In genomic region chr7:130232209-130232608, GRCh38 we compare ENCODE assay signal across 37 cellular contexts. TPM values are rescaled to one million over a fixed set of nuclear protein-coding genes. Genes with fewer than 3 reads are reported as not detected.
"Had no signal": no experiment of that assay in that cellular context is flagged by ENCODE, and none has a peak within 500 bp of the region (broad histone marks: within the 10 kb centered on the region; RNA-seq: fewer than 3 reads in every experiment).

No MANE protein-coding gene starts in this region.

- H3K27me3 Mint-ChIP-seq: activated CD4-positive, alpha-beta T cell treated with anti-CD3 and anti-CD28 coated beads for 36 hours; activated naive CD4-positive, alpha-beta T cell treated with anti-CD3 and anti-CD28 coated beads, Interleukin-2, amount 50 U/mL, for 24 hours had no signal

- DNase-seq: activated CD4-positive, alpha-beta T cell treated with anti-CD3 and anti-CD28 coated beads for 36 hours; activated CD4-positive, alpha-beta T cell treated with anti-CD3 and anti-CD28 coated beads, Interleukin-2, amount 10 ng/mL, durations not matched to agents 7 days and 5 days; activated CD4-positive, alpha-beta T cell treated with anti-CD3 and anti-CD28 coated beads, Interleukin-2, amount 50 U/mL, for 48 hours; activated CD8-positive, alpha-beta T cell treated with anti-CD3 and anti-CD28 coated beads, Interleukin-2, amount 10 ng/mL, durations not matched to agents 7 days and 5 days; activated gamma-delta T cell; activated naive CD4-positive, alpha-beta T cell treated with Interleukin-2 at 50 U/mL for 16 hours; activated naive CD8-positive, alpha-beta T cell treated with anti-CD3 and anti-CD28 coated beads, Interleukin-2, amount 10 ng/mL, durations not matched to agents 7 days and 5 days; activated T-cell treated with anti-CD3 and anti-CD28 coated beads, Interleukin-2, amount 50 U/mL, for 24 hours; body of pancreas; Kasumi-1; KG1; MG63; NCI-H1048; NCI-H1436 treated with DMSO at 0.1 percent for 48 hours; NCI-H1694 treated with DMSO at 0.1 percent for 48 hours; NCI-H2029 treated with DMSO at 0.1 percent for 48 hours; NCI-H2107; NCI-H2171; NCI-H510A; NCI-H526; NCI-H748 treated with DMSO at 0.1 percent for 48 hours; NK-92 treated with Interleukin-12 subunit alpha and Interleukin-12 subunit beta, amount 100 ng/mL, for 24 hours; PC-3; Peyer's patch; RPMI8226; SHP77 treated with DMSO at 0.1 percent for 48 hours; SK-N-SH had no signal

- H3K9me3 Mint-ChIP-seq: activated CD4-positive, alpha-beta T cell treated with anti-CD3 and anti-CD28 coated beads, Interleukin-2, amount 10 ng/mL, durations not matched to agents 7 days and 5 days; activated naive CD4-positive, alpha-beta T cell treated with anti-CD3 and anti-CD28 coated beads, Interleukin-2, amount 50 U/mL, for 24 hours; activated naive CD8-positive, alpha-beta T cell treated with anti-CD3 and anti-CD28 coated beads, Interleukin-2, amount 10 ng/mL, durations not matched to agents 7 days and 5 days; activated T-cell treated with anti-CD3 and anti-CD28 coated beads, Interleukin-2, amount 50 U/mL, for 24 hours; activated T-helper 2 cell treated with anti-CD3 and anti-CD28 coated beads, Interferon-gamma antibody, Interleukin-2, Interleukin-4, amounts not matched to agents 10 μg/mL and 5 μg/mL and 100 μg/mL, durations not matched to agents 14 hours and 24 hours and 36 hours; T-helper 1 cell treated with Interleukin-12 subunit alpha and Interleukin-12 subunit beta and Interleukin-4 antibody, amounts not matched to agents 30 μg/mL and 1 μg/mL, for 36 hours; T-helper 2 cell treated with Interferon-gamma antibody and Interleukin-4, amounts not matched to agents 5 μg/mL and 100 μg/mL, for 36 hours had no signal

- H3K27ac Mint-ChIP-seq: activated CD4-positive, alpha-beta T cell treated with anti-CD3 and anti-CD28 coated beads for 36 hours; activated CD4-positive, alpha-beta T cell treated with anti-CD3 and anti-CD28 coated beads, Interleukin-2, amount 10 ng/mL, durations not matched to agents 7 days and 5 days; activated CD8-positive, alpha-beta T cell treated with anti-CD3 and anti-CD28 coated beads, Interleukin-2, amount 10 ng/mL, durations not matched to agents 7 days and 5 days; activated naive CD4-positive, alpha-beta T cell treated with anti-CD3 and anti-CD28 coated beads, Interleukin-2, amount 50 U/mL, for 24 hours; activated naive CD8-positive, alpha-beta T cell treated with anti-CD3 and anti-CD28 coated beads, Interleukin-2, amount 10 ng/mL, durations not matched to agents 7 days and 5 days; activated T-cell treated with anti-CD3 and anti-CD28 coated beads, Interleukin-2, amount 50 U/mL, for 24 hours; activated T-helper 2 cell treated with anti-CD3 and anti-CD28 coated beads, Interferon-gamma antibody, Interleukin-2, Interleukin-4, amounts not matched to agents 10 μg/mL and 5 μg/mL and 100 μg/mL, durations not matched to agents 14 hours and 24 hours and 36 hours; T-helper 1 cell treated with Interleukin-12 subunit alpha and Interleukin-12 subunit beta and Interleukin-4 antibody, amounts not matched to agents 30 μg/mL and 1 μg/mL, for 36 hours; T-helper 2 cell treated with Interferon-gamma antibody and Interleukin-4, amounts not matched to agents 5 μg/mL and 100 μg/mL, for 36 hours had no signal

- ATAC-seq: activated CD4-positive, alpha-beta T cell treated with anti-CD3 and anti-CD28 coated beads for 36 hours; activated CD4-positive, CD25-positive, alpha-beta regulatory T cell treated with anti-CD3 and anti-CD28 coated beads, Interleukin-2, amount 50 U/mL, for 24 hours; activated CD8-positive, alpha-beta T cell treated with anti-CD3 and anti-CD28 coated beads, Interleukin-2, amount 10 ng/mL, durations not matched to agents 7 days and 5 days; body of pancreas; PC-3; WTC11 had no signal

- H3K4me3 Mint-ChIP-seq: activated CD4-positive, alpha-beta T cell treated with anti-CD3 and anti-CD28 coated beads for 36 hours; activated CD4-positive, alpha-beta T cell treated with anti-CD3 and anti-CD28 coated beads, Interleukin-2, amount 10 ng/mL, durations not matched to agents 7 days and 5 days; activated CD8-positive, alpha-beta T cell treated with anti-CD3 and anti-CD28 coated beads, Interleukin-2, amount 10 ng/mL, durations not matched to agents 7 days and 5 days; activated naive CD4-positive, alpha-beta T cell treated with anti-CD3 and anti-CD28 coated beads, Interleukin-2, amount 50 U/mL, for 24 hours; activated naive CD8-positive, alpha-beta T cell treated with anti-CD3 and anti-CD28 coated beads, Interleukin-2, amount 10 ng/mL, durations not matched to agents 7 days and 5 days; activated T-cell treated with anti-CD3 and anti-CD28 coated beads, Interleukin-2, amount 50 U/mL, for 24 hours; T-helper 1 cell treated with Interleukin-12 subunit alpha and Interleukin-12 subunit beta and Interleukin-4 antibody, amounts not matched to agents 30 μg/mL and 1 μg/mL, for 36 hours; T-helper 2 cell treated with Interferon-gamma antibody and Interleukin-4, amounts not matched to agents 5 μg/mL and 100 μg/mL, for 36 hours; WTC11 had no signal

- H3K4me1 Mint-ChIP-seq: activated CD4-positive, alpha-beta T cell treated with anti-CD3 and anti-CD28 coated beads for 36 hours; activated CD4-positive, alpha-beta T cell treated with anti-CD3 and anti-CD28 coated beads, Interleukin-2, amount 10 ng/mL, durations not matched to agents 7 days and 5 days; activated naive CD4-positive, alpha-beta T cell treated with anti-CD3 and anti-CD28 coated beads, Interleukin-2, amount 50 U/mL, for 24 hours; activated naive CD8-positive, alpha-beta T cell treated with anti-CD3 and anti-CD28 coated beads, Interleukin-2, amount 10 ng/mL, durations not matched to agents 7 days and 5 days had no signal

- H3K36me3 Mint-ChIP-seq: activated naive CD4-positive, alpha-beta T cell treated with anti-CD3 and anti-CD28 coated beads, Interleukin-2, amount 50 U/mL, for 24 hours; activated naive CD8-positive, alpha-beta T cell treated with anti-CD3 and anti-CD28 coated beads, Interleukin-2, amount 10 ng/mL, durations not matched to agents 7 days and 5 days; WTC11 had no signal

RNA-seq across cellular contexts. Expression of gene SSMEM1, which starts 24.5 kb away (rescaled TPM):
- total RNA-seq: activated CD4-positive, alpha-beta T cell treated with anti-CD3 and anti-CD28 coated beads for 36 hours; activated CD4-positive, alpha-beta T cell treated with anti-CD3 and anti-CD28 coated beads, Interleukin-2, amount 10 ng/mL, durations not matched to agents 7 days and 5 days; activated CD8-positive, alpha-beta T cell treated with anti-CD3 and anti-CD28 coated beads, Interleukin-2, amount 10 ng/mL, durations not matched to agents 7 days and 5 days; activated naive CD8-positive, alpha-beta T cell treated with anti-CD3 and anti-CD28 coated beads, Interleukin-2, amount 10 ng/mL, durations not matched to agents 7 days and 5 days; activated T-helper 2 cell treated with anti-CD3 and anti-CD28 coated beads, Interferon-gamma antibody, Interleukin-2, Interleukin-4, amounts not matched to agents 10 μg/mL and 5 μg/mL and 100 μg/mL, durations not matched to agents 14 hours and 24 hours and 36 hours; astrocyte; body of pancreas; breast epithelium; cardiac septum; PC-3; Peyer's patch; SJSA1; WTC11 had no signal

RNA-seq across cellular contexts. Expression of gene CPA2, which starts 34.5 kb away (rescaled TPM):
- total RNA-seq: activated CD4-positive, alpha-beta T cell treated with anti-CD3 and anti-CD28 coated beads, Interleukin-2, amount 10 ng/mL, durations not matched to agents 7 days and 5 days; activated CD8-positive, alpha-beta T cell treated with anti-CD3 and anti-CD28 coated beads, Interleukin-2, amount 10 ng/mL, durations not matched to agents 7 days and 5 days; activated naive CD8-positive, alpha-beta T cell treated with anti-CD3 and anti-CD28 coated beads, Interleukin-2, amount 10 ng/mL, durations not matched to agents 7 days and 5 days; astrocyte; breast epithelium; cardiac septum; PC-3; SJSA1 had no signal
